22 cellular contexts compared by ENCODE assay signal in the genomic region with DNA sequence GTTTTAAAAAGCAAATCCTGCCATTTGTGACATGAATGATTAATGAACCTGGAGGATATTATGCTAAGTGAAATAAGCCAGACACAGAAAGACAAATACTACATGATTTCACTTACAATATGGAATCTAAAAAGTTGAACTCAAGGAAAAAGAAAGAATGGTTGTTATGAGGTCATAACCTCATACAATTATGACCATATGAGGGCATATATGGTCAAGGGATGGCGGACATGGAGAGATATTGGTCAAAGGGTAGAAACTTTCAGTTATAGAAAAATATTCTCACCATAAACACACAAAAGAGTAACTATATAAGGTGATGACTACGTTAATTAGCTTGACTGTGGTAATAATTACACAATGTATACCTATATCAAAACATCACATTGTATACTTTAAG. TPM values are rescaled to one million over a fixed set of nuclear protein-coding genes. Genes with fewer than 3 reads are reported as not detected.
A peak's percentile ranks its signal among the peaks of the same experiment; 100 is the strongest.
DNase-seq lines count a peak whose midpoint lies in the region; ATAC-seq and TF ChIP-seq lines count a peak whose summit lies in the region.
"Had no signal": no experiment of that assay in that cellular context is flagged by ENCODE, and none has a peak within 500 bp of the region (broad histone marks: within the 10 kb centered on the region; RNA-seq: fewer than 3 reads in every experiment).

No MANE protein-coding gene starts in this region.

- in situ Hi-C loops in HAP-1 (cut with MboI; ENCODE audit: low sequenced_read_pairs): no loop called here

- H3K9me3 ChIP-seq in HEK293 (ENCODE audit: control insufficient read depth, insufficient read depth, low read depth, low read length) (no peaks in the 10 kb centered on the region), thoracic aorta (no peaks in the 10 kb centered on the region), HAP-1 (no peaks in the 10 kb centered on the region)
- H3K9me3 ChIP-seq: BE2C had no signal

- CTCF ChIA-PET in HEK293 (lab: Yijun Ruan, JAX): interaction anchor here (2.3 kb wide), 1 partner anchor 56 kb away, joined by 9 read pairs; a partner anchor contains a TSS

- no peaks in the 10 kb centered on the region for H3K27me3 ChIP-seq in thoracic aorta (replicated peaks; ENCODE audit: insufficient read depth)
- no peaks in the 10 kb centered on the region for H3K27me3 ChIP-seq in HAP-1 (ENCODE audit: low read depth)
- H3K27me3 ChIP-seq: BE2C; BLaER1 treated with 17β-estradiol and CSF1 and Interleukin-3, amounts not matched to agents 10 nM and 100 nM had no signal

- no peaks in the 10 kb centered on the region for H3K4me1 Mint-ChIP-seq in activated T-helper 17 cell treated with anti-CD3 and anti-CD28 coated beads, Interleukin-2, amount 50 U/mL, for 72 hours

- POLR2A ChIA-PET in HEK293 (lab: Yijun Ruan, JAX): no interaction called here

- H3K27ac ChIP-seq in 22Rv1 (peak overlapping the region; percentile 8; the same call in 1 of the 2 replicates), HEK293 (ENCODE audit: extremely low read depth, low read depth, low read length) (no peak overlapping the region), coronary artery (peak overlapping the region; percentile 68 to 75), thoracic aorta (peak overlapping the region; percentile 31 to 87)

- no peak for TF ChIP-seq CTCF in 22Rv1 (IDR thresholded peaks at IDR 0.05)
- no peak for TF ChIP-seq CTCF in HEK293 (tag by site-specific recombination; IDR thresholded peaks at IDR 0.05)
- TF ChIP-seq CTCF in coronary artery (IDR thresholded peaks at IDR 0.05): no peak
- TF ChIP-seq CTCF in thoracic aorta (IDR thresholded peaks at IDR 0.05): no peak

- peaks cover 7% of the 10 kb centered on the region for H3K27me3 Mint-ChIP-seq in activated T-helper 17 cell treated with anti-CD3 and anti-CD28 coated beads, Interleukin-2, amount 50 U/mL, for 72 hours

- ATAC-seq in thoracic aorta (ENCODE audit: insufficient number of reproducible peaks, low FRiP score, low read depth): no peak
- no peak for ATAC-seq in activated T-helper 17 cell treated with anti-CD3 and anti-CD28 coated beads, Interleukin-2, amount 50 U/mL, for 72 hours (replicated peaks)
- ATAC-seq: GM12878, HCT116 had no signal

- no peaks in the 10 kb centered on the region for H3K9me3 Mint-ChIP-seq in activated T-helper 17 cell treated with anti-CD3 and anti-CD28 coated beads, Interleukin-2, amount 50 U/mL, for 72 hours
- H3K9me3 Mint-ChIP-seq: CD4-positive, alpha-beta T cell; HFFc6 had no signal

- H3K4me3 ChIP-seq in HEK293 (ENCODE audit: low read depth, low read length) (no peak overlapping the region), coronary artery (no peak overlapping the region), thoracic aorta (no peak overlapping the region), HAP-1 (no peak overlapping the region)
- H3K4me3 ChIP-seq: BLaER1 treated with 17β-estradiol and CSF1 and Interleukin-3, amounts not matched to agents 10 nM and 100 nM; GM12878; GM23248 had no signal

- no peak overlapping the region for H3K4me3 Mint-ChIP-seq in activated T-helper 17 cell treated with anti-CD3 and anti-CD28 coated beads, Interleukin-2, amount 50 U/mL, for 72 hours
- H3K4me3 Mint-ChIP-seq: CD14-positive monocyte; CD4-positive, alpha-beta T cell; CD8-positive, alpha-beta memory T cell; HFFc6 had no signal

- DNase-seq in coronary artery (ENCODE audit: low spot score): no peak
- no peak for DNase-seq in thoracic aorta (ENCODE audit: low spot score)
- DNase-seq in activated CD4-positive, alpha-beta T cell treated with anti-CD3 and anti-CD28 coated beads, Interleukin-2, amount 50 U/mL, for 48 hours: no peak
- DNase-seq in NCI-H2171 (lab: John Stamatoyannopoulos, UW): no peak
- DNase-seq in HAP-1 (ENCODE audit: low spot score in 2 of 2): no peak
- DNase-seq: BE2C; CD4-positive, alpha-beta T cell; CD8-positive, alpha-beta memory T cell; DMS 273 treated with DMSO at 0.1 percent for 48 hours; DMS79; EL; GDM1; GM23248; H7; HFFc6 had no signal

- H3K36me3 ChIP-seq in HEK293 (ENCODE audit: control insufficient read depth in 2 of 2, insufficient read depth in 1 of 2, low read length in 2 of 2): no peaks in the 10 kb centered on the region
- no peaks in the 10 kb centered on the region for H3K36me3 ChIP-seq in thoracic aorta
- no peaks in the 10 kb centered on the region for H3K36me3 ChIP-seq in HAP-1 (replicated peaks)
- H3K36me3 ChIP-seq: BE2C; BLaER1 treated with 17β-estradiol and CSF1 and Interleukin-3, amounts not matched to agents 10 nM and 100 nM had no signal

- no peak overlapping the region for H3K27ac Mint-ChIP-seq in activated T-helper 17 cell treated with anti-CD3 and anti-CD28 coated beads, Interleukin-2, amount 50 U/mL, for 72 hours
- H3K27ac Mint-ChIP-seq: CD14-positive monocyte; CD4-positive, alpha-beta T cell; HFFc6 had no signal

- no peaks in the 10 kb centered on the region for H3K36me3 Mint-ChIP-seq in activated T-helper 17 cell treated with anti-CD3 and anti-CD28 coated beads, Interleukin-2, amount 50 U/mL, for 72 hours (ENCODE audit: low read depth)
- H3K36me3 Mint-ChIP-seq: CD14-positive monocyte had no signal

- H3K4me1 ChIP-seq in HEK293 (ENCODE audit: control insufficient read depth, insufficient read depth, low read length) (peaks cover 10% of the 10 kb centered on the region), thoracic aorta (ENCODE audit: control insufficient read depth in 1 of 2, low read depth in 2 of 2) (peaks cover 36 to 68% of the 10 kb centered on the region in 2 donors), HAP-1 (peaks cover 4% of the 10 kb centered on the region)
- H3K4me1 ChIP-seq: BE2C had no signal

TF ChIP-seq in HEK293, 187 proteins besides CTCF, POLR2A, EP300 and RAD21:
- TF ChIP-seq, protein P1, sequence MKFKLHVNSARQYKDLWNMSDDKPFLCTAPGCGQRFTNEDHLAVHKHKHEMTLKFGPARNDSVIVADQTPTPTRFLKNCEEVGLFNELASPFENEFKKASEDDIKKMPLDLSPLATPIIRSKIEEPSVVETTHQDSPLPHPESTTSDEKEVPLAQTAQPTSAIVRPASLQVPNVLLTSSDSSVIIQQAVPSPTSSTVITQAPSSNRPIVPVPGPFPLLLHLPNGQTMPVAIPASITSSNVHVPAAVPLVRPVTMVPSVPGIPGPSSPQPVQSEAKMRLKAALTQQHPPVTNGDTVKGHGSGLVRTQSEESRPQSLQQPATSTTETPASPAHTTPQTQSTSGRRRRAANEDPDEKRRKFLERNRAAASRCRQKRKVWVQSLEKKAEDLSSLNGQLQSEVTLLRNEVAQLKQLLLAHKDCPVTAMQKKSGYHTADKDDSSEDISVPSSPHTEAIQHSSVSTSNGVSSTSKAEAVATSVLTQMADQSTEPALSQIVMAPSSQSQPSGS (tag by site-specific recombination; IDR thresholded peaks at IDR 0.05; ENCODE audit: low read depth): peak; percentile 31; the same call in 1 of the 2 replicates
- 0 out of 2 replicates have a peak, but pooled peaks have one; percentile 22 for TF ChIP-seq ZNF629 (tag by site-specific recombination; IDR thresholded peaks at IDR 0.05)
- TF ChIP-seq, protein P2, sequence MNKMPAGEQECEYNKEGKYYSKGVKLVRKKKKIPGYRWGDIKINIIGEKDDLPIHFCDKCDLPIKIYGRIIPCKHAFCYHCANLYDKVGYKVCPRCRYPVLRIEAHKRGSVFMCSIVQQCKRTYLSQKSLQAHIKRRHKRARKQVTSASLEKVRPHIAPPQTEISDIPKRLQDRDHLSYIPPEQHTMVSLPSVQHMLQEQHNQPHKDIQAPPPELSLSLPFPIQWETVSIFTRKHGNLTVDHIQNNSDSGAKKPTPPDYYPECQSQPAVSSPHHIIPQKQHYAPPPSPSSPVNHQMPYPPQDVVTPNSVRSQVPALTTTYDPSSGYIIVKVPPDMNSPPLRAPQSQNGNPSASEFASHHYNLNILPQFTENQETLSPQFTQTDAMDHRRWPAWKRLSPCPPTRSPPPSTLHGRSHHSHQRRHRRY (tag by site-specific recombination; IDR thresholded peaks at IDR 0.05): no peak
- TF ChIP-seq, protein P3, sequence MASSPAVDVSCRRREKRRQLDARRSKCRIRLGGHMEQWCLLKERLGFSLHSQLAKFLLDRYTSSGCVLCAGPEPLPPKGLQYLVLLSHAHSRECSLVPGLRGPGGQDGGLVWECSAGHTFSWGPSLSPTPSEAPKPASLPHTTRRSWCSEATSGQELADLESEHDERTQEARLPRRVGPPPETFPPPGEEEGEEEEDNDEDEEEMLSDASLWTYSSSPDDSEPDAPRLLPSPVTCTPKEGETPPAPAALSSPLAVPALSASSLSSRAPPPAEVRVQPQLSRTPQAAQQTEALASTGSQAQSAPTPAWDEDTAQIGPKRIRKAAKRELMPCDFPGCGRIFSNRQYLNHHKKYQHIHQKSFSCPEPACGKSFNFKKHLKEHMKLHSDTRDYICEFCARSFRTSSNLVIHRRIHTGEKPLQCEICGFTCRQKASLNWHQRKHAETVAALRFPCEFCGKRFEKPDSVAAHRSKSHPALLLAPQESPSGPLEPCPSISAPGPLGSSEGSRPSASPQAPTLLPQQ (tag by site-specific recombination; IDR thresholded peaks at IDR 0.05): no peak

RNA-seq across cellular contexts. Expression of a gene that starts 56.5 kb away (rescaled TPM):
- 100 to 1,000 TPM; 257 to 370 TPM for total RNA-seq in thoracic aorta
- 10 to 100 TPM in 1 of 2 donors, 1 to 10 TPM in 1; 9.1 to 32.0 TPM for total RNA-seq in activated T-helper 17 cell treated with anti-CD3 and anti-CD28 coated beads, Interleukin-2, amount 50 U/mL, for 72 hours

Comparison
In these comparisons a context has a peak if more than half of its experiments do, and no peak if none do; other contexts are left out.
1. RNA of a gene that starts 56.5 kb away (total RNA-seq): 257 to 370 TPM in thoracic aorta; 9.1 to 32.0 TPM in activated T-helper 17 cell treated with anti-CD3 and anti-CD28 coated beads, Interleukin-2, amount 50 U/mL, for 72 hours; every median in the first group is over 4 times any median in the second.